In genomic region chr5:67404261-67405100, GRCh38 we compare ENCODE assay signal across 2 cellular contexts.
TF ChIP-seq lines count a peak whose summit lies in the region.

No MANE protein-coding gene starts in this region.

TF ChIP-seq in GM12891, 5 proteins besides CTCF, POLR2A, EP300 and RAD21 (continued from another document):
- no peak for TF ChIP-seq TAF1 (IDR thresholded peaks at IDR 0.05; ENCODE audit: low read depth, low read length)

TF ChIP-seq in endothelial cell of umbilical vein, 7 proteins besides CTCF, POLR2A, EP300 and RAD21 (continued from another document):
- TF ChIP-seq MAX (IDR thresholded peaks at IDR 0.05; ENCODE audit: insufficient read depth, insufficient read length) (no peak), FOS (IDR thresholded peaks at IDR 0.05; ENCODE audit: borderline replicate concordance, insufficient read depth, low read length) (peak; percentile 88), GATA2 (IDR thresholded peaks at IDR 0.05; ENCODE audit: insufficient read depth, insufficient read length, low read depth, low read length) (peak; percentile 39), POLR2AphosphoS5 (IDR thresholded peaks at IDR 0.05; ENCODE audit: insufficient read depth, low read depth, low read length) (peak; percentile 61)
TF ChIP-seq in endothelial cell of umbilical vein: peak in this region for 4.
